In genomic region chr2:177129610-177130009, GRCh38 we compare ENCODE assay signal across 26 cellular contexts.
"Had no signal": no experiment of that assay in that cellular context is flagged by ENCODE, and none has a peak within 500 bp of the region (broad histone marks: within the 10 kb centered on the region; RNA-seq: fewer than 3 reads in every experiment).

No MANE protein-coding gene starts in this region.

- DNase-seq: activated CD4-positive, alpha-beta T cell treated with anti-CD3 and anti-CD28 coated beads for 48 hours; activated CD4-positive, alpha-beta T cell treated with anti-CD3 and anti-CD28 coated beads, Interleukin-2, amount 50 U/mL, for 48 hours; activated gamma-delta T cell treated with Interleukin-2 at 50 U/mL for 16 hours; activated T-cell treated with anti-CD3 and anti-CD28 coated beads for 4 hours; activated T-cell treated with anti-CD3 and anti-CD28 coated beads, Interleukin-2, amount 50 U/mL, for 48 hours; amygdala; MG63; MV-4-11; NCI-H1092 treated with DMSO at 0.1 percent for 48 hours; NCI-H1417 treated with DMSO at 0.1 percent for 48 hours; NCI-H1694; NCI-H2081; NCI-H2171; NCI-H2227 treated with DMSO at 0.1 percent for 48 hours; NK-92 treated with Interleukin-12 subunit alpha and Interleukin-12 subunit beta, amount 100 ng/mL, for 24 hours; OCI-M1; RPMI8226; T-helper 1 cell had no signal

- H3K9me3 Mint-ChIP-seq: activated naive CD4-positive, alpha-beta T cell treated with anti-CD3 and anti-CD28 coated beads, Interleukin-2, amount 50 U/mL, for 24 hours; activated T-helper 2 cell treated with anti-CD3 and anti-CD28 coated beads, Interferon-gamma antibody, Interleukin-2, Interleukin-4, amounts not matched to agents 10 μg/mL and 5 μg/mL and 100 μg/mL, durations not matched to agents 14 hours and 24 hours and 36 hours; dendritic cell treated with granulocyte-macrophage colony-stimulating factor and Interleukin-4, amounts not matched to agents 40 ng/mL and 50 ng/mL, for 4 days; T-helper 2 cell treated with Interferon-gamma antibody and Interleukin-4, amounts not matched to agents 5 μg/mL and 100 μg/mL, for 36 hours had no signal

- H3K4me3 Mint-ChIP-seq: activated naive CD4-positive, alpha-beta T cell treated with anti-CD3 and anti-CD28 coated beads, Interleukin-2, amount 50 U/mL, for 24 hours; brain; dendritic cell treated with granulocyte-macrophage colony-stimulating factor and Interleukin-4, amounts not matched to agents 40 ng/mL and 50 ng/mL, for 4 days; T-helper 2 cell treated with Interferon-gamma antibody and Interleukin-4, amounts not matched to agents 5 μg/mL and 100 μg/mL, for 36 hours had no signal

- H3K36me3 Mint-ChIP-seq: activated naive CD4-positive, alpha-beta T cell treated with anti-CD3 and anti-CD28 coated beads, Interleukin-2, amount 50 U/mL, for 24 hours; brain had no signal

- ATAC-seq: activated CD4-positive, CD25-positive, alpha-beta regulatory T cell treated with anti-CD3 and anti-CD28 coated beads, Interleukin-2, amount 50 U/mL, for 24 hours; Panc1; Right ventricle myocardium inferior had no signal

- H3K27ac Mint-ChIP-seq: activated naive CD4-positive, alpha-beta T cell treated with anti-CD3 and anti-CD28 coated beads, Interleukin-2, amount 50 U/mL, for 24 hours; activated T-helper 2 cell treated with anti-CD3 and anti-CD28 coated beads, Interferon-gamma antibody, Interleukin-2, Interleukin-4, amounts not matched to agents 10 μg/mL and 5 μg/mL and 100 μg/mL, durations not matched to agents 14 hours and 24 hours and 36 hours; brain; dendritic cell treated with granulocyte-macrophage colony-stimulating factor and Interleukin-4, amounts not matched to agents 40 ng/mL and 50 ng/mL, for 4 days; T-helper 2 cell treated with Interferon-gamma antibody and Interleukin-4, amounts not matched to agents 5 μg/mL and 100 μg/mL, for 36 hours had no signal

- H3K9me3 ChIP-seq: MG63 had no signal
